9 cellular contexts compared by ENCODE assay signal in genomic region chrX:55867254-55867653, GRCh38.
DNase-seq lines count a peak whose midpoint lies in the region; ATAC-seq and TF ChIP-seq lines count a peak whose summit lies in the region.
"Had no signal": no experiment of that assay in that cellular context is flagged by ENCODE, and none has a peak within 500 bp of the region (broad histone marks: within the 10 kb centered on the region; RNA-seq: fewer than 3 reads in every experiment).

No MANE protein-coding gene starts in this region.

- no peaks in the 10 kb centered on the region for H3K27me3 ChIP-seq in CD8-positive, alpha-beta T cell (ENCODE audit: insufficient read depth, low read length)

- no peak overlapping the region for H3K27ac Mint-ChIP-seq in activated T-helper 17 cell treated with anti-CD3 and anti-CD28 coated beads, Interleukin-2, amount 50 U/mL, for 72 hours
- no peak overlapping the region for H3K27ac Mint-ChIP-seq in CD8-positive, alpha-beta T cell

- peaks cover 6% of the 10 kb centered on the region for H3K4me1 ChIP-seq in CD8-positive, alpha-beta T cell (ENCODE audit: insufficient read depth, low read length)

- intact Hi-C loops in CD8-positive, alpha-beta T cell (cut with DNase I, micrococcal nuclease) = no loop called here

- H3K9me3 ChIP-seq in CD8-positive, alpha-beta T cell (ENCODE audit: low read length) = no peaks in the 10 kb centered on the region

- POLR2A ChIA-PET in CD8-positive, alpha-beta T cell (lab: Charles Lee) = no interaction called here

- DNase-seq in EL (peak; percentile 2), NCI-H2171 (lab: John Stamatoyannopoulos, UW) (no peak), epidermal melanocyte (ENCODE audit: insufficient read length, low spot score) (no peak), occipital lobe (lab: John Stamatoyannopoulos, UW) (no peak)
- DNase-seq in CD8-positive, alpha-beta T cell = no peak
- DNase-seq: NCI-H187 had no signal

- no peaks in the 10 kb centered on the region for H3K4me1 Mint-ChIP-seq in activated T-helper 17 cell treated with anti-CD3 and anti-CD28 coated beads, Interleukin-2, amount 50 U/mL, for 72 hours
- H3K4me1 Mint-ChIP-seq in CD8-positive, alpha-beta T cell (ENCODE audit: low read depth) = peaks cover 10% of the 10 kb centered on the region

- no peak overlapping the region for H3K27ac ChIP-seq in CD8-positive, alpha-beta T cell (ENCODE audit: low read depth, low read length)

- no peaks in the 10 kb centered on the region for H3K36me3 ChIP-seq in CD8-positive, alpha-beta T cell (ENCODE audit: insufficient read depth, low read length)

- no peak overlapping the region for H3K4me3 ChIP-seq in CD8-positive, alpha-beta T cell (ENCODE audit: low read depth, low read length)

- no peaks in the 10 kb centered on the region for H3K36me3 Mint-ChIP-seq in activated T-helper 17 cell treated with anti-CD3 and anti-CD28 coated beads, Interleukin-2, amount 50 U/mL, for 72 hours (ENCODE audit: low read depth)
- H3K36me3 Mint-ChIP-seq in CD8-positive, alpha-beta T cell = no peaks in the 10 kb centered on the region

- CTCF ChIA-PET in CD8-positive, alpha-beta T cell (lab: Charles Lee) = no interaction called here

- no peak for TF ChIP-seq CTCF in CD8-positive, alpha-beta T cell (IDR thresholded peaks at IDR 0.05)

- peak; percentile 80 for ATAC-seq in GM19463 (IDR thresholded peaks at IDR 0.05; ENCODE audit: unreplicated experiment)
- ATAC-seq in HG03159 (IDR thresholded peaks at IDR 0.05; ENCODE audit: unreplicated experiment) = peak; percentile 86
- peak; percentile 52 for ATAC-seq in activated T-helper 17 cell treated with anti-CD3 and anti-CD28 coated beads, Interleukin-2, amount 50 U/mL, for 72 hours (replicated peaks)
- no peak for ATAC-seq in CD8-positive, alpha-beta T cell

- H3K4me3 Mint-ChIP-seq in activated T-helper 17 cell treated with anti-CD3 and anti-CD28 coated beads, Interleukin-2, amount 50 U/mL, for 72 hours = no peak overlapping the region
- H3K4me3 Mint-ChIP-seq in CD8-positive, alpha-beta T cell = no peak overlapping the region

- H3K27me3 Mint-ChIP-seq in activated T-helper 17 cell treated with anti-CD3 and anti-CD28 coated beads, Interleukin-2, amount 50 U/mL, for 72 hours = peaks cover 3% of the 10 kb centered on the region
- H3K27me3 Mint-ChIP-seq in CD8-positive, alpha-beta T cell (ENCODE audit: low read depth) = no peaks in the 10 kb centered on the region

- no peaks in the 10 kb centered on the region for H3K9me3 Mint-ChIP-seq in activated T-helper 17 cell treated with anti-CD3 and anti-CD28 coated beads, Interleukin-2, amount 50 U/mL, for 72 hours
- no peaks in the 10 kb centered on the region for H3K9me3 Mint-ChIP-seq in CD8-positive, alpha-beta T cell
